In genomic region chr11:43376594-43376993, GRCh38 we compare ENCODE assay signal across 13 cellular contexts. TPM values are rescaled to one million over a fixed set of nuclear protein-coding genes. Genes with fewer than 3 reads are reported as not detected.
A peak's percentile ranks its signal among the peaks of the same experiment; 100 is the strongest.
DNase-seq lines count a peak whose midpoint lies in the region; ATAC-seq, FAIRE-seq and TF ChIP-seq lines count a peak whose summit lies in the region.
"Had no signal": no experiment of that assay in that cellular context is flagged by ENCODE, and none has a peak within 500 bp of the region (broad histone marks: within the 10 kb centered on the region; RNA-seq: fewer than 3 reads in every experiment).

No MANE protein-coding gene starts in this region.

- DNase-seq in ELR (ENCODE audit: low read depth) = peak; percentile 89
- DNase-seq in NB4 (ENCODE audit: low read depth) = peak; percentile 16
- DNase-seq in pancreas = no peak
- DNase-seq in NCI-H2081 treated with DMSO at 0.1 percent for 48 hours (lab: John Stamatoyannopoulos, UW) = no peak
- no peak for DNase-seq in activated gamma-delta T cell (lab: John Stamatoyannopoulos, UW)
- DNase-seq: cerebellar nuclear complex, head of caudate nucleus, NCI-H2081, right lobe of liver had no signal

- ATAC-seq in esophagus mucosa (peak; percentile 100), pancreas (peak; percentile 21 to 81 (median 48)), GM19467 (IDR thresholded peaks at IDR 0.05; ENCODE audit: unreplicated experiment) (no peak)

- intact Hi-C loops in pancreas (cut with DNase I) = no loop called here

- WGBS in pancreas, 2 donors = 60 to 65% methylated on average over 2 of the region's 2 CpGs

- no peak overlapping the region for H3K27ac ChIP-seq in pancreas
- H3K27ac ChIP-seq: right lobe of liver, vagina had no signal

- no peaks in the 10 kb centered on the region for H3K9me3 ChIP-seq in pancreas
- H3K9me3 ChIP-seq: right lobe of liver, vagina had no signal

- no peaks in the 10 kb centered on the region for H3K27me3 ChIP-seq in pancreas
- H3K27me3 ChIP-seq: right lobe of liver, vagina had no signal

- H3K4me3 ChIP-seq in NB4 (ENCODE audit: low read depth, low read length) (no peak overlapping the region), pancreas (no peak overlapping the region)
- H3K4me3 ChIP-seq: right lobe of liver, vagina had no signal

- no peak for FAIRE-seq in pancreas (lab: Jason Lieb, UNC)
- FAIRE-seq: TTC549 had no signal

- H3K36me3 ChIP-seq in pancreas = no peaks in the 10 kb centered on the region
- H3K36me3 ChIP-seq: right lobe of liver, vagina had no signal

- TF ChIP-seq CTCF in NB4 (IDR thresholded peaks at IDR 0.05; ENCODE audit: low read depth, low read length) (no peak), pancreas (IDR thresholded peaks at IDR 0.05) (no peak)

- no peak for TF ChIP-seq POLR2A in NB4 (IDR thresholded peaks at IDR 0.05; ENCODE audit: extremely low read depth, insufficient read length)

- H3K4me1 ChIP-seq in pancreas = peaks cover 3 to 8% (median 3%) of the 10 kb centered on the region in 3 donors
- H3K4me1 ChIP-seq: right lobe of liver had no signal

RNA-seq across cellular contexts. Expression of gene TTC17, which starts 17.9 kb away (rescaled TPM):
- total RNA-seq in esophagus mucosa (36.0 TPM), pancreas (10 to 100 TPM; 39.9 to 70.6 (median 57.0) TPM)
- polyA plus RNA-seq in pancreas = 10 to 100 TPM; 44.1 to 71.1 TPM

Comparison
In these comparisons a context has a peak if more than half of its experiments do, and no peak if none do; other contexts are left out.
1. DNase-seq: peak in ELR (single experiment) and NB4 (single experiment); none in pancreas (0 of 6), NCI-H2081 treated with DMSO at 0.1 percent for 48 hours (single experiment) and activated gamma-delta T cell (single experiment).